Comparison of ENCODE assay signal across 1 cellular context in genomic region chr19:17323274-17323972, GRCh38.
TF ChIP-seq lines count a peak whose summit lies in the region.

No MANE protein-coding gene starts in this region.

TF ChIP-seq in HEK293, 187 proteins besides CTCF, POLR2A, EP300 and RAD21 (continued from another document):
- 0 out of 2 replicates have a peak, but pooled peaks have one; percentile 17 for TF ChIP-seq PATZ1 (tag by site-specific recombination; IDR thresholded peaks at IDR 0.05)
- TF ChIP-seq PRDM10 (tag by site-specific recombination; IDR thresholded peaks at IDR 0.05): no peak
